1 cellular context compared by ENCODE assay signal in genomic region chr1:31460027-31460426, GRCh38.
TF ChIP-seq lines count a peak whose summit lies in the region.

No MANE protein-coding gene starts in this region.

TF ChIP-seq in SK-N-SH treated with all-trans-retinoic acid at 6 μM for 48 hours, 23 proteins besides CTCF, POLR2A, EP300 and RAD21 (continued from another document):
- TF ChIP-seq TCF4 (CRISPR knock-in tag; IDR thresholded peaks at IDR 0.05; ENCODE audit: borderline replicate concordance) = no peak
- TF ChIP-seq CSDC2 (CRISPR knock-in tag; IDR thresholded peaks at IDR 0.05) = no peak
- no peak for TF ChIP-seq BACH2 (CRISPR knock-in tag; IDR thresholded peaks at IDR 0.05; ENCODE audit: borderline replicate concordance)
- TF ChIP-seq POU6F1 (CRISPR knock-in tag; IDR thresholded peaks at IDR 0.05; ENCODE audit: borderline replicate concordance, low read depth) = no peak
- no peak for TF ChIP-seq RARB (CRISPR knock-in tag; IDR thresholded peaks at IDR 0.05)
